Comparison of ENCODE assay signal across 16 cellular contexts in genomic region chr22:44192811-44193536, GRCh38. TPM values are rescaled to one million over a fixed set of nuclear protein-coding genes. Genes with fewer than 3 reads are reported as not detected.
DNase-seq lines count a peak whose midpoint lies in the region; ATAC-seq and TF ChIP-seq lines count a peak whose summit lies in the region.
"Had no signal": no experiment of that assay in that cellular context is flagged by ENCODE, and none has a peak within 500 bp of the region (broad histone marks: within the 10 kb centered on the region; RNA-seq: fewer than 3 reads in every experiment).

No MANE protein-coding gene starts in this region.

- H3K4ac ChIP-seq in IMR-90 (ENCODE audit: low read depth, low read length): no peak overlapping the region

- no peak overlapping the region for H4K8ac ChIP-seq in IMR-90 (ENCODE audit: low read depth in 2 of 2, low read length in 2 of 2)

- no peak for TF ChIP-seq EP300 in transverse colon (IDR thresholded peaks at IDR 0.05; ENCODE audit: low read depth)

- H2BK5ac ChIP-seq in IMR-90 (ENCODE audit: low read depth, low read length, poor library complexity, severe bottlenecking): no peak overlapping the region

- POLR2A ChIA-PET in activated CD4-positive, alpha-beta T cell treated with anti-CD3 and anti-CD28 coated beads, Interleukin-2, amount 10 ng/mL, durations not matched to agents 7 days and 5 days (lab: Charles Lee): no interaction called here
- POLR2A ChIA-PET in IMR-90 (lab: Charles Lee; ENCODE audit: unreplicated experiment): no interaction called here

- H3K23ac ChIP-seq in IMR-90 (ENCODE audit: low read depth, low read length): no peak overlapping the region

- no peak overlapping the region for H3K4me3 Mint-ChIP-seq in activated CD4-positive, alpha-beta T cell treated with anti-CD3 and anti-CD28 coated beads, Interleukin-2, amount 10 ng/mL, durations not matched to agents 7 days and 5 days
- peak overlapping the region; percentile 33 for H3K4me3 Mint-ChIP-seq in activated T-helper 2 cell treated with anti-CD3 and anti-CD28 coated beads, Interferon-gamma antibody, Interleukin-2, Interleukin-4, amounts not matched to agents 10 μg/mL and 5 μg/mL and 100 μg/mL, durations not matched to agents 14 hours and 24 hours and 36 hours (ENCODE audit: low read depth)
- H3K4me3 Mint-ChIP-seq: GM23338, mesothelial cell of epicardium had no signal

- peak overlapping the region; percentile 72 for H2AK9ac ChIP-seq in IMR-90 (replicated peaks; ENCODE audit: low read depth, low read length, poor library complexity)

- no peaks in the 10 kb centered on the region for H3K9me3 ChIP-seq in IMR-90 (ENCODE audit: control insufficient read depth, insufficient read depth, low read length)
- no peaks in the 10 kb centered on the region for H3K9me3 ChIP-seq in neutrophil
- no peaks in the 10 kb centered on the region for H3K9me3 ChIP-seq in prostate gland
- H3K9me3 ChIP-seq in transverse colon: no peaks in the 10 kb centered on the region
- H3K9me3 ChIP-seq: stomach had no signal

- H3K4me3 ChIP-seq in IMR-90 (ENCODE audit: insufficient read depth, low read depth, low read length) (no peak overlapping the region), neutrophil (ENCODE audit: low read depth in 1 of 2, low read length in 1 of 2) (no peak overlapping the region), prostate gland (no peak overlapping the region), transverse colon (no peak overlapping the region)
- H3K4me3 ChIP-seq: GM23338, skin epidermis, stomach had no signal

- H3K18ac ChIP-seq in IMR-90 (ENCODE audit: low read depth, low read length): no peak overlapping the region

- H2BK15ac ChIP-seq in IMR-90 (ENCODE audit: low read depth, low read length): no peak overlapping the region

- H3K4me2 ChIP-seq in IMR-90 (ENCODE audit: low read depth, low read length): no peak overlapping the region
- H3K4me2 ChIP-seq: GM23338 had no signal

- peaks cover 38% of the 10 kb centered on the region for H3K36me3 Mint-ChIP-seq in activated CD4-positive, alpha-beta T cell treated with anti-CD3 and anti-CD28 coated beads, Interleukin-2, amount 10 ng/mL, durations not matched to agents 7 days and 5 days (ENCODE audit: low read depth)
- H3K36me3 Mint-ChIP-seq in activated T-helper 2 cell treated with anti-CD3 and anti-CD28 coated beads, Interferon-gamma antibody, Interleukin-2, Interleukin-4, amounts not matched to agents 10 μg/mL and 5 μg/mL and 100 μg/mL, durations not matched to agents 14 hours and 24 hours and 36 hours (ENCODE audit: low read depth): peaks cover 40% of the 10 kb centered on the region
- H3K36me3 Mint-ChIP-seq: mesothelial cell of epicardium had no signal

- TF ChIP-seq CTCF in IMR-90 (conservative IDR thresholded peaks at IDR 0.05; ENCODE audit: low read depth, low read length) (no peak), neutrophil (IDR thresholded peaks at IDR 0.05) (no peak), prostate gland (IDR thresholded peaks at IDR 0.05) (no peak), transverse colon (IDR thresholded peaks at IDR 0.05) (no peak)

- H3K4me1 Mint-ChIP-seq in activated CD4-positive, alpha-beta T cell treated with anti-CD3 and anti-CD28 coated beads, Interleukin-2, amount 10 ng/mL, durations not matched to agents 7 days and 5 days: peaks cover 47% of the 10 kb centered on the region
- H3K4me1 Mint-ChIP-seq in activated T-helper 2 cell treated with anti-CD3 and anti-CD28 coated beads, Interferon-gamma antibody, Interleukin-2, Interleukin-4, amounts not matched to agents 10 μg/mL and 5 μg/mL and 100 μg/mL, durations not matched to agents 14 hours and 24 hours and 36 hours (ENCODE audit: low read depth): peaks cover 29% of the 10 kb centered on the region
- H3K4me1 Mint-ChIP-seq: mesothelial cell of epicardium had no signal

- no peak overlapping the region for H3K27ac ChIP-seq in IMR-90 (ENCODE audit: insufficient read depth, low read length)
- H3K27ac ChIP-seq in neutrophil: peak overlapping the region; percentile 62
- H3K27ac ChIP-seq in prostate gland: no peak overlapping the region
- H3K27ac ChIP-seq in transverse colon: no peak overlapping the region
- H3K27ac ChIP-seq: skin epidermis, stomach had no signal

- no peak overlapping the region for H4K91ac ChIP-seq in IMR-90 (ENCODE audit: insufficient read depth, low read depth, low read length)

- H3K79me1 ChIP-seq in IMR-90 (ENCODE audit: low read depth in 1 of 2, low read length in 2 of 2): no peaks in the 10 kb centered on the region

- BruUV-seq in IMR-90 (replicated peaks; lab: Mats Ljungman, UMichigan): no TSS peak

- ATAC-seq in IMR-90 (ENCODE audit: low read depth) (no peak), HG02588 (IDR thresholded peaks at IDR 0.05; ENCODE audit: unreplicated experiment) (no peak)

- H3K27ac Mint-ChIP-seq in activated CD4-positive, alpha-beta T cell treated with anti-CD3 and anti-CD28 coated beads, Interleukin-2, amount 10 ng/mL, durations not matched to agents 7 days and 5 days: peak overlapping the region; percentile 14
- H3K27ac Mint-ChIP-seq in activated T-helper 2 cell treated with anti-CD3 and anti-CD28 coated beads, Interferon-gamma antibody, Interleukin-2, Interleukin-4, amounts not matched to agents 10 μg/mL and 5 μg/mL and 100 μg/mL, durations not matched to agents 14 hours and 24 hours and 36 hours: peak overlapping the region; percentile 39
- H3K27ac Mint-ChIP-seq: GM23338, mesothelial cell of epicardium had no signal

- H3K56ac ChIP-seq in IMR-90 (ENCODE audit: extremely low read depth, insufficient read depth, low read length): no peak overlapping the region

- H3K27me3 ChIP-seq in IMR-90 (ENCODE audit: control insufficient read depth, insufficient read depth, low read length): peaks cover 39% of the 10 kb centered on the region
- H3K27me3 ChIP-seq in neutrophil: no peaks in the 10 kb centered on the region
- no peaks in the 10 kb centered on the region for H3K27me3 ChIP-seq in prostate gland (replicated peaks; ENCODE audit: insufficient read depth)
- H3K27me3 ChIP-seq in transverse colon: no peaks in the 10 kb centered on the region

- no peak overlapping the region for H2AK5ac ChIP-seq in IMR-90 (ENCODE audit: low read depth, low read length)

- H3K9me1 ChIP-seq in IMR-90 (ENCODE audit: insufficient read depth, low read length): no peaks in the 10 kb centered on the region

- H2BK120ac ChIP-seq in IMR-90 (ENCODE audit: low read depth, low read length): no peak overlapping the region

- H3K14ac ChIP-seq in IMR-90 (replicated peaks; ENCODE audit: low read depth, low read length): no peak overlapping the region

- H3K9ac ChIP-seq in IMR-90 (ENCODE audit: low read depth, low read length): no peak overlapping the region

- in situ Hi-C loops in IMR-90 (cut with MboI; ENCODE audit: low sequenced_read_pairs) (no loop called here), transverse colon (cut with MboI; ENCODE audit: low pct_ligation_motif_present in 1 of 4, low pct_unique_long_range_greater_than_20kb in 1 of 4, low sequenced_read_pairs in 3 of 4) (no loop called here)

- dilution Hi-C loops in IMR-90 (cut with HindIII; ENCODE audit: low sequenced_read_pairs, unreplicated experiment): no loop called here

- DNase-seq in activated CD4-positive, alpha-beta T cell treated with anti-CD3 and anti-CD28 coated beads, Interleukin-2, amount 10 ng/mL, durations not matched to agents 7 days and 5 days: no peak
- no peak for DNase-seq in activated CD4-positive, alpha-beta T cell treated with anti-CD3 and anti-CD28 coated beads, Interleukin-2, amount 50 U/mL, for 1 hour
- DNase-seq in IMR-90 (no peak), prostate gland (ENCODE audit: low spot score) (no peak), transverse colon (no peak)
- DNase-seq in activated T-helper 2 cell treated with anti-CD3 and anti-CD28 coated beads, Interferon-gamma antibody, Interleukin-2, Interleukin-4, amounts not matched to agents 10 μg/mL and 5 μg/mL and 100 μg/mL, durations not matched to agents 14 hours and 24 hours and 36 hours (ENCODE audit: low spot score): no peak
- DNase-seq: NCI-H1417 treated with DMSO at 0.1 percent for 48 hours, NCI-H345, stomach had no signal

- peaks cover 2% of the 10 kb centered on the region; the same call in 1 of the 2 replicates for H3K4me1 ChIP-seq in IMR-90 (ENCODE audit: control insufficient read depth, insufficient read depth, low read length)
- H3K4me1 ChIP-seq in neutrophil (ENCODE audit: control insufficient read depth in 1 of 2, insufficient read depth in 1 of 2, low read depth in 1 of 2, low read length in 1 of 2): peaks cover 33 to 36% of the 10 kb centered on the region in 2 experiments
- H3K4me1 ChIP-seq in prostate gland (replicated peaks): no peaks in the 10 kb centered on the region
- H3K4me1 ChIP-seq in transverse colon: peaks cover 0 to 3% (median 0%) of the 10 kb centered on the region in 4 donors
- H3K4me1 ChIP-seq: stomach had no signal

- no peak overlapping the region for H2BK20ac ChIP-seq in IMR-90 (ENCODE audit: low read depth, low read length)

- TF ChIP-seq POLR2A in IMR-90 (IDR thresholded peaks at IDR 0.05; ENCODE audit: low read depth, low read length): no peak
- no peak for TF ChIP-seq POLR2A in prostate gland (IDR thresholded peaks at IDR 0.05)
- no peak for TF ChIP-seq POLR2A in transverse colon (IDR thresholded peaks at IDR 0.05)

- 100% methylated on average over 1 of the region's 12 CpGs; no CpG with 5 or more reads in 1 of the 2 experiments for WGBS in IMR-90 (ENCODE audit: extremely low coverage in 2 of 2, insufficient read length in 1 of 2), 2 experiments
- WGBS in prostate gland: 60% methylated on average over 12 of the region's 12 CpGs
- 63 to 73% methylated on average over 6 to 11 of the region's 12 CpGs for WGBS in transverse colon (ENCODE audit: low coverage in 1 of 2), 2 donors

- no peaks in the 10 kb centered on the region for H3K9me3 Mint-ChIP-seq in activated CD4-positive, alpha-beta T cell treated with anti-CD3 and anti-CD28 coated beads, Interleukin-2, amount 10 ng/mL, durations not matched to agents 7 days and 5 days
- no peaks in the 10 kb centered on the region for H3K9me3 Mint-ChIP-seq in activated T-helper 2 cell treated with anti-CD3 and anti-CD28 coated beads, Interferon-gamma antibody, Interleukin-2, Interleukin-4, amounts not matched to agents 10 μg/mL and 5 μg/mL and 100 μg/mL, durations not matched to agents 14 hours and 24 hours and 36 hours
- H3K9me3 Mint-ChIP-seq: mesothelial cell of epicardium had no signal

- CTCF ChIA-PET in activated CD4-positive, alpha-beta T cell treated with anti-CD3 and anti-CD28 coated beads, Interleukin-2, amount 10 ng/mL, durations not matched to agents 7 days and 5 days (lab: Charles Lee): no interaction called here
- CTCF ChIA-PET in IMR-90 (lab: Yijun Ruan, JAX): no interaction called here

- peak overlapping the region; percentile 43 for H2AFZ ChIP-seq in IMR-90 (replicated peaks; ENCODE audit: low read length, poor library complexity)
- H2AFZ ChIP-seq: GM23338 had no signal

- TF ChIP-seq RAD21 in IMR-90 (IDR thresholded peaks at IDR 0.05; ENCODE audit: low read length): no peak

- H3K36me3 ChIP-seq in IMR-90 (ENCODE audit: control insufficient read depth, insufficient read depth, low read length) (no peaks in the 10 kb centered on the region), neutrophil (peaks cover 95% of the 10 kb centered on the region), prostate gland (no peaks in the 10 kb centered on the region), transverse colon (no peaks in the 10 kb centered on the region)

- H4K5ac ChIP-seq in IMR-90 (ENCODE audit: low read depth, low read length): no peak overlapping the region

- H4K20me1 ChIP-seq in IMR-90 (ENCODE audit: insufficient read depth, low read length): no peaks in the 10 kb centered on the region

- H3K27me3 Mint-ChIP-seq in activated CD4-positive, alpha-beta T cell treated with anti-CD3 and anti-CD28 coated beads, Interleukin-2, amount 10 ng/mL, durations not matched to agents 7 days and 5 days: no peaks in the 10 kb centered on the region
- H3K27me3 Mint-ChIP-seq in activated T-helper 2 cell treated with anti-CD3 and anti-CD28 coated beads, Interferon-gamma antibody, Interleukin-2, Interleukin-4, amounts not matched to agents 10 μg/mL and 5 μg/mL and 100 μg/mL, durations not matched to agents 14 hours and 24 hours and 36 hours (ENCODE audit: low read depth): no peaks in the 10 kb centered on the region

- intact Hi-C loops in IMR-90 (cut with micrococcal nuclease): no loop called here
- intact Hi-C loops in activated T-helper 2 cell treated with anti-CD3 and anti-CD28 coated beads, Interferon-gamma antibody, Interleukin-2, Interleukin-4, amounts not matched to agents 10 μg/mL and 5 μg/mL and 100 μg/mL, durations not matched to agents 14 hours and 24 hours and 36 hours (cut with micrococcal nuclease): no loop called here
- intact Hi-C loops in prostate gland (cut with DNase I): no loop called here
- intact Hi-C loops in transverse colon (cut with DNase I; ENCODE audit: low total_unique reads): no loop called here

RNA-seq across cellular contexts. Expression of gene PARVG, which starts 12.2 kb away (rescaled TPM):
- total RNA-seq in activated CD4-positive, alpha-beta T cell treated with anti-CD3 and anti-CD28 coated beads, Interleukin-2, amount 10 ng/mL, durations not matched to agents 7 days and 5 days: 100 to 1,000 TPM; 146 to 158 TPM
- total RNA-seq in IMR-90 (2012; rRNA removed) (not detected in 2 replicates), prostate gland (10 to 100 TPM in 1 of 2 donors, 1 to 10 TPM in 1; 1.2 to 13.5 TPM), transverse colon (10 to 100 TPM in 2 of 4 donors, 1 to 10 TPM in 1, under 1 TPM in 1; 1.00 to 37.8 (median 20.6) TPM)
- not detected in 2 replicates for polyA plus RNA-seq in IMR-90 (2012; rRNA removed)
- polyA plus RNA-seq in IMR-90 (2012; cell fraction: cytosol; rRNA removed): not detected in 2 replicates
- polyA plus RNA-seq in IMR-90 (2012; cell fraction: nucleus; rRNA removed; ENCODE audit: low replicate concordance): 0.06 and 0.11 TPM in 2 replicates
- 73.5 and 75.6 TPM in 2 replicates for total RNA-seq in activated T-helper 2 cell treated with anti-CD3 and anti-CD28 coated beads, Interferon-gamma antibody, Interleukin-2, Interleukin-4, amounts not matched to agents 10 μg/mL and 5 μg/mL and 100 μg/mL, durations not matched to agents 14 hours and 24 hours and 36 hours
- total RNA-seq: bronchial epithelial cell, osteocyte had no signal
